ENCODE assay signal across 18 cellular contexts in the genomic region with DNA sequence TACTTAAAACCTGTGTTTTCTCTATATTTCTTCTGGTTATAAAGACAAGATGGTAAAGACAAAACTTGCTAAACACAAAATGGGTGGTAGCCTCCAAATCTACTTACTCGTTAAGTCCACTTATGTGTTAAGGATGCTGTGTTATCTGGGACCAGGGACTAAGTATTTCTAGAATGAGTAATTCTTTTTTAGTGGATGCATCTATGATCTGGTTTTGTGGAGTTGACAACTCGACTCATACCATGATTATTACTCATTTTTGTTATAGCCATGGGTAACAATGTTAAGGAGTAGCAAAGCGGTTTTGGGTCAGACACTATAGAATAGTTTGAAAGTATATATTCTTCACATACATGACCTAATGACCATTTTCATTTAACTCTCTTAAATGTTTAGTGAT.
DNase-seq lines count a peak whose midpoint lies in the region; FAIRE-seq and TF ChIP-seq lines count a peak whose summit lies in the region.
"Had no signal": no experiment of that assay in that cellular context is flagged by ENCODE, and none has a peak within 500 bp of the region (broad histone marks: within the 10 kb centered on the region; RNA-seq: fewer than 3 reads in every experiment).

No MANE protein-coding gene starts in this region.

- no peak overlapping the region for H3K9ac ChIP-seq in keratinocyte (ENCODE audit: control insufficient read depth, extremely low read depth, insufficient read depth, low read length)
- H3K9ac ChIP-seq: SK-N-SH had no signal

- no peak for FAIRE-seq in bronchial epithelial cell (lab: Jason Lieb, UNC)
- peak; percentile 29 for FAIRE-seq in keratinocyte (lab: Jason Lieb, UNC)
- FAIRE-seq: H1, HepG2 had no signal

- TF ChIP-seq CTCF in bronchial epithelial cell (IDR thresholded peaks at IDR 0.05; ENCODE audit: insufficient read depth, low read length, severe bottlenecking) (no peak), keratinocyte (optimal IDR thresholded peaks at IDR 0.05 in 1 of 3, IDR thresholded peaks at IDR 0.05 in 1 of 3, conservative IDR thresholded peaks at IDR 0.05 in 1 of 3; ENCODE audit: extremely low read depth in 1 of 3, insufficient read depth in 2 of 3, low read length in 3 of 3) (no peak), prostate gland (IDR thresholded peaks at IDR 0.05) (no peak)

- no peaks in the 10 kb centered on the region for H3K9me1 ChIP-seq in keratinocyte (ENCODE audit: control insufficient read depth, extremely low read depth, insufficient read depth, low read length)

- no peak overlapping the region for H2AFZ ChIP-seq in keratinocyte (ENCODE audit: control insufficient read depth, low read length)

- dilution Hi-C loops in keratinocyte (cut with MboI; ENCODE audit: extremely low pct_ligation_motif_present, low sequenced_read_pairs), result no loop called here

- H3K4me1 ChIP-seq in keratinocyte (ENCODE audit: control insufficient read depth, extremely low read depth, insufficient read depth, low read length) (no peaks in the 10 kb centered on the region), prostate gland (replicated peaks) (no peaks in the 10 kb centered on the region)
- H3K4me1 ChIP-seq: BE2C had no signal

- no peaks in the 10 kb centered on the region for H3K79me2 ChIP-seq in keratinocyte (ENCODE audit: control insufficient read depth, insufficient read depth, low read length)

- TF ChIP-seq POLR2A in prostate gland (IDR thresholded peaks at IDR 0.05), result no peak

- no peak overlapping the region for H3K4me3 ChIP-seq in bronchial epithelial cell (ENCODE audit: low read depth, low read length)
- H3K4me3 ChIP-seq in keratinocyte (ENCODE audit: control insufficient read depth in 2 of 3, extremely low read depth in 1 of 3, insufficient read depth in 2 of 3, low read depth in 1 of 3, low read length in 3 of 3), result no peak overlapping the region
- H3K4me3 ChIP-seq in prostate gland, result no peak overlapping the region

- H3K27me3 ChIP-seq in bronchial epithelial cell (ENCODE audit: control insufficient read depth, insufficient read depth, low read length), result no peaks in the 10 kb centered on the region
- H3K27me3 ChIP-seq in keratinocyte (ENCODE audit: control insufficient read depth, extremely low read depth, insufficient read depth, low read length), result no peaks in the 10 kb centered on the region
- H3K27me3 ChIP-seq in prostate gland (replicated peaks; ENCODE audit: insufficient read depth), result no peaks in the 10 kb centered on the region
- H3K27me3 ChIP-seq: BE2C had no signal

- H3K9me3 ChIP-seq in keratinocyte (ENCODE audit: control insufficient read depth, low read depth, low read length) (no peaks in the 10 kb centered on the region), prostate gland (no peaks in the 10 kb centered on the region)
- H3K9me3 ChIP-seq: BE2C, SK-N-SH had no signal

- intact Hi-C loops in prostate gland (cut with DNase I), result no loop called here

- WGBS in prostate gland, result 75% methylated on average over 3 of the region's 3 CpGs

- H3K36me3 ChIP-seq in bronchial epithelial cell (ENCODE audit: control insufficient read depth, insufficient read depth, low read length) (no peaks in the 10 kb centered on the region), keratinocyte (ENCODE audit: control insufficient read depth in 2 of 2, extremely low read depth in 1 of 2, insufficient read depth in 2 of 2, low read length in 2 of 2) (no peaks in the 10 kb centered on the region), prostate gland (no peaks in the 10 kb centered on the region)
- H3K36me3 ChIP-seq: BE2C had no signal

- H3K27ac ChIP-seq in keratinocyte (ENCODE audit: control insufficient read depth, insufficient read depth, low read length) (no peak overlapping the region), prostate gland (no peak overlapping the region)

- H3K4me2 ChIP-seq in keratinocyte (ENCODE audit: control insufficient read depth, extremely low read depth, insufficient read depth, low read depth, low read length), result no peak overlapping the region
- H3K4me2 ChIP-seq: SK-N-SH had no signal

- DNase-seq in ELR (ENCODE audit: low read depth) (peak; percentile 59), NCI-H226 (peak; percentile 62), bronchial epithelial cell (ENCODE audit: low read depth) (peak; percentile 40), keratinocyte (ENCODE audit: low read depth, low spot score) (no peak), NCI-H748 treated with DMSO at 0.1 percent for 48 hours (lab: John Stamatoyannopoulos, UW) (no peak), OCI-M1 (lab: John Stamatoyannopoulos, UW) (no peak), prostate gland (ENCODE audit: low spot score) (no peak)
- DNase-seq in activated CD4-positive, alpha-beta T cell treated with anti-CD3 and anti-CD28 coated beads, Interleukin-2, amount 50 U/mL, for 48 hours, result no peak
- DNase-seq: ACHN; BE2C; CD8-positive, alpha-beta memory T cell; DND-41; NCI-H187 treated with DMSO at 0.1 percent for 48 hours; NCI-H524 treated with DMSO at 0.1 percent for 48 hours; Right ventricle myocardium superior; SK-N-SH had no signal

- no peaks in the 10 kb centered on the region for H4K20me1 ChIP-seq in keratinocyte (ENCODE audit: control insufficient read depth, extremely low read depth, insufficient read depth, low read length)

Comparison
In these comparisons a context has a peak if more than half of its experiments do, and no peak if none do; other contexts are left out.
1. DNase-seq: peak in ELR (single experiment), NCI-H226 (single experiment) and bronchial epithelial cell (single experiment); none in keratinocyte (single experiment), NCI-H748 treated with DMSO at 0.1 percent for 48 hours (single experiment), OCI-M1 (single experiment), activated CD4-positive, alpha-beta T cell treated with anti-CD3 and anti-CD28 coated beads, Interleukin-2, amount 50 U/mL, for 48 hours (0 of 2) and prostate gland (single experiment).